Comparison of ENCODE assay signal across 25 cellular contexts in the genomic region with DNA sequence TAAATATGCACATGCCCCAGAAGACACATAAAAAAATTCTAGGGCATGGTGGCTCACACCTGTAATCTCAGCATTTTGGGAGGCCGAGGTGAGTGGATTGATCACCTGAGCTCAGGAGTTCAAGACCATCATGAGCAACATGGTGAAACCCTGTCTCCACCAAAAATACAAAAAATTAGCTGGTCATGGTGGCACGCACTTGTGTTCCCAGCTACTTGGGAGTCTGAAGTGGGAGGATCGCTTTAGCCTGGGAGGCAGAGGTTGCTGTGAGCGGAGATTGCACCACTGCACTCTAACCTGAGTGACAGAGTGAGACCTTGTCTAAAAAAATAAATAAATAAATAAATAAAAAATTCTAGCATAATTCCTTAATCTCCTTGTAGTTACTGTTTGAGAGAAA. TPM values are rescaled to one million over a fixed set of nuclear protein-coding genes. Genes with fewer than 3 reads are reported as not detected.
DNase-seq lines count a peak whose midpoint lies in the region; ATAC-seq and TF ChIP-seq lines count a peak whose summit lies in the region.
"Had no signal": no experiment of that assay in that cellular context is flagged by ENCODE, and none has a peak within 500 bp of the region (broad histone marks: within the 10 kb centered on the region; RNA-seq: fewer than 3 reads in every experiment).

No MANE protein-coding gene starts in this region.

- H3K4me1 Mint-ChIP-seq in activated CD4-positive, alpha-beta T cell treated with anti-CD3 and anti-CD28 coated beads, Interleukin-2, amount 10 ng/mL, durations not matched to agents 7 days and 5 days = peaks cover 48% of the 10 kb centered on the region
- H3K4me1 Mint-ChIP-seq in activated T-helper 1 cell treated with anti-CD3 and anti-CD28 coated beads, Interleukin-12 subunit alpha, Interleukin-12 subunit beta, Interleukin-2, Interleukin-4 antibody, amounts not matched to agents 30 ng/mL and 10 ng/mL and 1 ng/mL, durations not matched to agents 14 hours and 24 hours and 36 hours (ENCODE audit: low read depth) = peaks cover 73% of the 10 kb centered on the region
- H3K4me1 Mint-ChIP-seq in naive thymus-derived CD4-positive, alpha-beta T cell = peaks cover 33 to 65% (median 56%) of the 10 kb centered on the region in 7 donors
- no peaks in the 10 kb centered on the region for H3K4me1 Mint-ChIP-seq in MCF 10A (ENCODE audit: insufficient read depth, unreplicated experiment)

- H4K20me1 ChIP-seq in DND-41 (ENCODE audit: insufficient read depth, low read length) = no peaks in the 10 kb centered on the region

- H3K27me3 ChIP-seq in DND-41 (ENCODE audit: insufficient read depth, low read length, poor library complexity) = no peaks in the 10 kb centered on the region
- H3K27me3 ChIP-seq in naive thymus-derived CD4-positive, alpha-beta T cell (ENCODE audit: control insufficient read depth in 2 of 2, insufficient read depth in 2 of 2, low read length in 2 of 2) = no peaks in the 10 kb centered on the region
- H3K27me3 ChIP-seq: dorsolateral prefrontal cortex, neural progenitor cell had no signal

- peak overlapping the region; percentile 97 for H3K27ac Mint-ChIP-seq in activated CD4-positive, alpha-beta T cell treated with anti-CD3 and anti-CD28 coated beads, Interleukin-2, amount 10 ng/mL, durations not matched to agents 7 days and 5 days
- peak overlapping the region; percentile 92 for H3K27ac Mint-ChIP-seq in activated T-helper 1 cell treated with anti-CD3 and anti-CD28 coated beads, Interleukin-12 subunit alpha, Interleukin-12 subunit beta, Interleukin-2, Interleukin-4 antibody, amounts not matched to agents 30 ng/mL and 10 ng/mL and 1 ng/mL, durations not matched to agents 14 hours and 24 hours and 36 hours
- peak overlapping the region; percentile 87 to 100 (median 99) for H3K27ac Mint-ChIP-seq in naive thymus-derived CD4-positive, alpha-beta T cell
- no peak overlapping the region for H3K27ac Mint-ChIP-seq in MCF 10A (ENCODE audit: low read depth, unreplicated experiment)
- H3K27ac Mint-ChIP-seq: neural progenitor cell had no signal

- peaks cover 75% of the 10 kb centered on the region for H3K36me3 Mint-ChIP-seq in activated CD4-positive, alpha-beta T cell treated with anti-CD3 and anti-CD28 coated beads, Interleukin-2, amount 10 ng/mL, durations not matched to agents 7 days and 5 days (ENCODE audit: low read depth)
- peaks cover 69% of the 10 kb centered on the region for H3K36me3 Mint-ChIP-seq in activated T-helper 1 cell treated with anti-CD3 and anti-CD28 coated beads, Interleukin-12 subunit alpha, Interleukin-12 subunit beta, Interleukin-2, Interleukin-4 antibody, amounts not matched to agents 30 ng/mL and 10 ng/mL and 1 ng/mL, durations not matched to agents 14 hours and 24 hours and 36 hours (ENCODE audit: low read depth)
- peaks cover 8 to 60% (median 37%) of the 10 kb centered on the region in 5 donors for H3K36me3 Mint-ChIP-seq in naive thymus-derived CD4-positive, alpha-beta T cell
- no peaks in the 10 kb centered on the region for H3K36me3 Mint-ChIP-seq in MCF 10A (ENCODE audit: insufficient read depth, unreplicated experiment)
- H3K36me3 Mint-ChIP-seq: neural progenitor cell had no signal

- H3K27ac ChIP-seq in DND-41 (ENCODE audit: low read length) = peak overlapping the region; percentile 60
- peak overlapping the region; percentile 98 for H3K27ac ChIP-seq in naive thymus-derived CD4-positive, alpha-beta T cell (ENCODE audit: low read depth, low read length)
- H3K27ac ChIP-seq: C4-2B, dorsolateral prefrontal cortex, neural progenitor cell, psoas muscle, WERI-Rb-1 had no signal

- peaks cover 53% of the 10 kb centered on the region for H3K4me1 ChIP-seq in DND-41 (ENCODE audit: insufficient read depth, low read length)
- peaks cover 35 to 37% of the 10 kb centered on the region in 2 donors for H3K4me1 ChIP-seq in naive thymus-derived CD4-positive, alpha-beta T cell (ENCODE audit: control insufficient read depth in 2 of 2, insufficient read depth in 2 of 2, low read length in 2 of 2)
- H3K4me1 ChIP-seq: psoas muscle had no signal

- DNase-seq in activated CD4-positive, alpha-beta T cell treated with anti-CD3 and anti-CD28 coated beads, Interleukin-2, amount 10 ng/mL, durations not matched to agents 7 days and 5 days = no peak
- no peak for DNase-seq in activated CD4-positive, alpha-beta T cell treated with anti-CD3 and anti-CD28 coated beads for 48 hours
- DNase-seq in DND-41 = no peak
- DNase-seq in activated T-helper 1 cell treated with anti-CD3 and anti-CD28 coated beads, Interleukin-12 subunit alpha, Interleukin-12 subunit beta, Interleukin-2, Interleukin-4 antibody, amounts not matched to agents 30 ng/mL and 10 ng/mL and 1 ng/mL, durations not matched to agents 14 hours and 24 hours and 36 hours (ENCODE audit: low spot score) = no peak
- no peak for DNase-seq in naive thymus-derived CD4-positive, alpha-beta T cell
- DNase-seq in hypothalamus (lab: John Stamatoyannopoulos, UW) = no peak
- no peak for DNase-seq in MCF 10A (ENCODE audit: unreplicated experiment)
- no peak for DNase-seq in pons (ENCODE audit: low spot score)
- DNase-seq: amygdala, dorsolateral prefrontal cortex, Karpas-422, NCI-H1105 treated with DMSO at 0.1 percent for 48 hours, NCI-H2107, NCI-H510A treated with DMSO at 0.1 percent for 48 hours, psoas muscle, WERI-Rb-1 had no signal

- TF ChIP-seq CTCF in DND-41 (IDR thresholded peaks at IDR 0.05; ENCODE audit: borderline replicate concordance, extremely low read depth, low read length, poor library complexity, severe bottlenecking) (no peak), MCF 10A (IDR thresholded peaks at IDR 0.05; ENCODE audit: unreplicated experiment) (no peak)

- POLR2A ChIA-PET in activated CD4-positive, alpha-beta T cell treated with anti-CD3 and anti-CD28 coated beads, Interleukin-2, amount 10 ng/mL, durations not matched to agents 7 days and 5 days (lab: Charles Lee) = interaction anchor here (0.5 to 10.8 kb wide), 4 partner anchors 39 to 112 kb away, joined by 3 to 125 read pairs (median 9); partner anchors contain the start of gene CLEC2B
- POLR2A ChIA-PET in naive thymus-derived CD4-positive, alpha-beta T cell (lab: Charles Lee) = interaction anchor here (1.3 to 19.3 kb wide), 8 partner anchors 12 to 111 kb away, joined by 8 to 433 read pairs (median 87); partner anchors contain the start of gene CLEC2B
- POLR2A ChIA-PET in MCF 10A (lab: Yijun Ruan, JAX) = no interaction called here

- H3K36me3 ChIP-seq in DND-41 (ENCODE audit: insufficient read depth, low read length) = peaks cover 48% of the 10 kb centered on the region
- peaks cover 6 to 42% (median 37%) of the 10 kb centered on the region in 3 experiments for H3K36me3 ChIP-seq in naive thymus-derived CD4-positive, alpha-beta T cell (ENCODE audit: control insufficient read depth in 2 of 3, insufficient read depth in 3 of 3, low read length in 3 of 3)
- H3K36me3 ChIP-seq: neural progenitor cell, WERI-Rb-1 had no signal

- CTCF ChIA-PET in activated CD4-positive, alpha-beta T cell treated with anti-CD3 and anti-CD28 coated beads, Interleukin-2, amount 10 ng/mL, durations not matched to agents 7 days and 5 days (lab: Charles Lee) = interaction anchor here (0.7 to 6.3 kb wide), 6 partner anchors 14 to 397 kb away, joined by 3 to 55 read pairs (median 4); no protein-coding TSS in a partner anchor
- CTCF ChIA-PET in naive thymus-derived CD4-positive, alpha-beta T cell (lab: Charles Lee) = interaction anchor here (1.1 to 19.4 kb wide), 2 partner anchors 42 to 433 kb away, joined by 3 to 616 read pairs; no protein-coding TSS in a partner anchor
- CTCF ChIA-PET in MCF 10A (lab: Yijun Ruan, JAX) = interaction anchor here (0.7 to 2.4 kb wide), 6 partner anchors 19 to 606 kb away, joined by 3 to 9 read pairs (median 4); no protein-coding TSS in a partner anchor

- H3K4me3 ChIP-seq in DND-41 (ENCODE audit: low read depth in 1 of 2, low read length in 2 of 2) = no peak overlapping the region
- H3K4me3 ChIP-seq in naive thymus-derived CD4-positive, alpha-beta T cell (ENCODE audit: low read length) = peak overlapping the region; percentile 37
- H3K4me3 ChIP-seq: dorsolateral prefrontal cortex, neural progenitor cell, psoas muscle had no signal

- peak overlapping the region; percentile 99 for H3K4me3 Mint-ChIP-seq in activated CD4-positive, alpha-beta T cell treated with anti-CD3 and anti-CD28 coated beads, Interleukin-2, amount 10 ng/mL, durations not matched to agents 7 days and 5 days
- H3K4me3 Mint-ChIP-seq in activated T-helper 1 cell treated with anti-CD3 and anti-CD28 coated beads, Interleukin-12 subunit alpha, Interleukin-12 subunit beta, Interleukin-2, Interleukin-4 antibody, amounts not matched to agents 30 ng/mL and 10 ng/mL and 1 ng/mL, durations not matched to agents 14 hours and 24 hours and 36 hours = peak overlapping the region; percentile 98
- H3K4me3 Mint-ChIP-seq in naive thymus-derived CD4-positive, alpha-beta T cell = peak overlapping the region; percentile 87 to 99 (median 97)
- H3K4me3 Mint-ChIP-seq in MCF 10A (ENCODE audit: unreplicated experiment) = no peak overlapping the region
- H3K4me3 Mint-ChIP-seq: neural progenitor cell had no signal

- no peaks in the 10 kb centered on the region for H3K27me3 Mint-ChIP-seq in activated CD4-positive, alpha-beta T cell treated with anti-CD3 and anti-CD28 coated beads, Interleukin-2, amount 10 ng/mL, durations not matched to agents 7 days and 5 days
- H3K27me3 Mint-ChIP-seq in activated T-helper 1 cell treated with anti-CD3 and anti-CD28 coated beads, Interleukin-12 subunit alpha, Interleukin-12 subunit beta, Interleukin-2, Interleukin-4 antibody, amounts not matched to agents 30 ng/mL and 10 ng/mL and 1 ng/mL, durations not matched to agents 14 hours and 24 hours and 36 hours (ENCODE audit: insufficient read depth) = no peaks in the 10 kb centered on the region
- H3K27me3 Mint-ChIP-seq in naive thymus-derived CD4-positive, alpha-beta T cell = no peaks in the 10 kb centered on the region
- peaks cover 76% of the 10 kb centered on the region for H3K27me3 Mint-ChIP-seq in MCF 10A (ENCODE audit: insufficient read depth, unreplicated experiment)

- peak overlapping the region; percentile 71 for H3K4me2 ChIP-seq in DND-41 (ENCODE audit: insufficient read depth, low read length)
- H3K4me2 ChIP-seq: neural progenitor cell had no signal

- no peaks in the 10 kb centered on the region for H3K9me3 ChIP-seq in DND-41 (ENCODE audit: insufficient read depth, low read length, severe bottlenecking)
- H3K9me3 ChIP-seq in naive thymus-derived CD4-positive, alpha-beta T cell (ENCODE audit: control insufficient read depth in 2 of 3, low read length in 3 of 3) = no peaks in the 10 kb centered on the region
- H3K9me3 ChIP-seq: psoas muscle had no signal

- H3K79me2 ChIP-seq in DND-41 (ENCODE audit: insufficient read depth, low read length) = peaks cover 58% of the 10 kb centered on the region

- peak overlapping the region; percentile 70 for H3K9ac ChIP-seq in DND-41 (ENCODE audit: low read depth, low read length)
- H3K9ac ChIP-seq: neural progenitor cell had no signal

- H2AFZ ChIP-seq in DND-41 (ENCODE audit: low read depth, low read length) = no peak overlapping the region
- H2AFZ ChIP-seq: neural progenitor cell had no signal

- H3K9me3 Mint-ChIP-seq in activated CD4-positive, alpha-beta T cell treated with anti-CD3 and anti-CD28 coated beads, Interleukin-2, amount 10 ng/mL, durations not matched to agents 7 days and 5 days = no peaks in the 10 kb centered on the region
- no peaks in the 10 kb centered on the region for H3K9me3 Mint-ChIP-seq in activated T-helper 1 cell treated with anti-CD3 and anti-CD28 coated beads, Interleukin-12 subunit alpha, Interleukin-12 subunit beta, Interleukin-2, Interleukin-4 antibody, amounts not matched to agents 30 ng/mL and 10 ng/mL and 1 ng/mL, durations not matched to agents 14 hours and 24 hours and 36 hours
- H3K9me3 Mint-ChIP-seq in naive thymus-derived CD4-positive, alpha-beta T cell = peaks cover 0 to 2% (median 0%) of the 10 kb centered on the region in 11 donors
- H3K9me3 Mint-ChIP-seq in MCF 10A (ENCODE audit: unreplicated experiment) = no peaks in the 10 kb centered on the region
- H3K9me3 Mint-ChIP-seq: neural progenitor cell had no signal

- ATAC-seq in DND-41 (ENCODE audit: insufficient read depth, low read depth) = no peak
- ATAC-seq in naive thymus-derived CD4-positive, alpha-beta T cell = no peak
- ATAC-seq: psoas muscle had no signal

- BruUV-seq in MCF 10A (replicated peaks; lab: Mats Ljungman, UMichigan) = no TSS peak

- intact Hi-C loops in activated T-helper 1 cell treated with anti-CD3 and anti-CD28 coated beads, Interleukin-12 subunit alpha, Interleukin-12 subunit beta, Interleukin-2, Interleukin-4 antibody, amounts not matched to agents 30 ng/mL and 10 ng/mL and 1 ng/mL, durations not matched to agents 14 hours and 24 hours and 36 hours (cut with micrococcal nuclease) = loop anchor here (1.0 to 5.0 kb wide), 2 partner anchors 113 to 966 kb away; partner anchors contain the start of genes CLEC2B and YBX3
- intact Hi-C loops in naive thymus-derived CD4-positive, alpha-beta T cell (cut with micrococcal nuclease) = loop anchor here in 1 of 2 donors (10.0 kb wide), 1 partner anchor 1512 kb away; no protein-coding TSS in a partner anchor
- intact Hi-C loops in MCF 10A (cut with micrococcal nuclease) = loop anchor here (10.0 kb wide), 1 partner anchor 248 kb away; no protein-coding TSS in a partner anchor

RNA-seq across cellular contexts. Expression of gene CD69, which starts 3.9 kb away (rescaled TPM):
- total RNA-seq in activated CD4-positive, alpha-beta T cell treated with anti-CD3 and anti-CD28 coated beads, Interleukin-2, amount 10 ng/mL, durations not matched to agents 7 days and 5 days = 10 to 100 TPM; 71.6 to 82.4 TPM
- 90.5 and 93.2 TPM in 2 replicates for total RNA-seq in activated T-helper 1 cell treated with anti-CD3 and anti-CD28 coated beads, Interleukin-12 subunit alpha, Interleukin-12 subunit beta, Interleukin-2, Interleukin-4 antibody, amounts not matched to agents 30 ng/mL and 10 ng/mL and 1 ng/mL, durations not matched to agents 14 hours and 24 hours and 36 hours
- total RNA-seq in naive thymus-derived CD4-positive, alpha-beta T cell = 100 to 1,000 TPM in 3 of 5 experiments, 10 to 100 TPM in 2; 25.8 to 588 (median 125) TPM
- polyA plus RNA-seq in naive thymus-derived CD4-positive, alpha-beta T cell = 100 to 1,000 TPM; 113 to 201 TPM
- not detected in 2 replicates for total RNA-seq in MCF 10A (2022)
- total RNA-seq: A673, frontal cortex, H1 had no signal
- polyA plus RNA-seq: H1 had no signal

RNA-seq across cellular contexts. Expression of gene CLECL1, which starts 23.9 kb away (rescaled TPM):
- total RNA-seq in activated CD4-positive, alpha-beta T cell treated with anti-CD3 and anti-CD28 coated beads, Interleukin-2, amount 10 ng/mL, durations not matched to agents 7 days and 5 days = 1 to 10 TPM; 1.2 to 1.4 TPM
- 7.6 and 9.1 TPM in 2 replicates for total RNA-seq in activated T-helper 1 cell treated with anti-CD3 and anti-CD28 coated beads, Interleukin-12 subunit alpha, Interleukin-12 subunit beta, Interleukin-2, Interleukin-4 antibody, amounts not matched to agents 30 ng/mL and 10 ng/mL and 1 ng/mL, durations not matched to agents 14 hours and 24 hours and 36 hours
- 1 to 10 TPM in 2 of 5 experiments, under 1 TPM in 1, not detected in 2; 0.43 to 6.1 (median 2.5) TPM for total RNA-seq in naive thymus-derived CD4-positive, alpha-beta T cell
- under 1 TPM; 0.38 to 0.39 TPM for polyA plus RNA-seq in naive thymus-derived CD4-positive, alpha-beta T cell
- total RNA-seq in MCF 10A (2022) = not detected in 2 replicates
- total RNA-seq: A673, cardiac septum, frontal cortex, H1, mesenteric fat pad, skeletal muscle tissue, temporal lobe had no signal
- polyA plus RNA-seq: H1 had no signal

Comparison
In these comparisons a context has a peak if more than half of its experiments do, and no peak if none do; other contexts are left out.
1. RNA of gene CD69, which starts 3.9 kb away (total RNA-seq): 25.8 to 588 TPM in naive thymus-derived CD4-positive, alpha-beta T cell, 90.5 to 93.2 TPM in activated T-helper 1 cell treated with anti-CD3 and anti-CD28 coated beads, Interleukin-12 subunit alpha, Interleukin-12 subunit beta, Interleukin-2, Interleukin-4 antibody, amounts not matched to agents 30 ng/mL and 10 ng/mL and 1 ng/mL, durations not matched to agents 14 hours and 24 hours and 36 hours and 71.6 to 82.4 TPM in activated CD4-positive, alpha-beta T cell treated with anti-CD3 and anti-CD28 coated beads, Interleukin-2, amount 10 ng/mL, durations not matched to agents 7 days and 5 days; not detected in MCF 10A; every median in the first group is over 10 times any median in the second.